Comparison of ENCODE assay signal across 2 cellular contexts in genomic region chr14:102914474-102915291, GRCh38.
TF ChIP-seq lines count a peak whose summit lies in the region.

No MANE protein-coding gene starts in this region.

TF ChIP-seq in HepG2, 621 proteins besides CTCF, POLR2A, EP300 and RAD21 (continues in another document):
- TF ChIP-seq ZFX (CRISPR knock-in tag; IDR thresholded peaks at IDR 0.05; ENCODE audit: low read depth) (peak; percentile 24; the same call in 1 of the 2 replicates), AHDC1 (CRISPR knock-in tag; IDR thresholded peaks at IDR 0.05; ENCODE audit: borderline replicate concordance) (no peak), ZNF687 (CRISPR knock-in tag; IDR thresholded peaks at IDR 0.05) (peak; percentile 44), ZNF574 (CRISPR knock-in tag; IDR thresholded peaks at IDR 0.05) (peak; percentile 61), POLR2G (IDR thresholded peaks at IDR 0.05; ENCODE audit: low read depth, low read length) (no peak), MAX (IDR thresholded peaks at IDR 0.05) (peak; percentile 32; the same call in 1 of the 2 replicates), CBX5 (CRISPR knock-in tag; IDR thresholded peaks at IDR 0.05; ENCODE audit: borderline replicate concordance) (no peak), HNF4A (CRISPR knock-in tag; IDR thresholded peaks at IDR 0.05) (peak; percentile 67)

TF ChIP-seq in SK-N-SH, 30 proteins besides CTCF, POLR2A, EP300 and RAD21:
- TF ChIP-seq FOXJ3 (CRISPR knock-in tag; IDR thresholded peaks at IDR 0.05) (no peak), USF2 (IDR thresholded peaks at IDR 0.05; ENCODE audit: borderline replicate concordance, low read depth, low read length) (no peak), FOXM1 (IDR thresholded peaks at IDR 0.05; ENCODE audit: low read depth) (no peak), RCOR1 (IDR thresholded peaks at IDR 0.05; ENCODE audit: low read length) (no peak), SMC3 (IDR thresholded peaks at IDR 0.05; ENCODE audit: low read depth, low read length) (no peak), FOSL2 (IDR thresholded peaks at IDR 0.05; ENCODE audit: borderline replicate concordance, low read depth) (no peak), CHD2 (IDR thresholded peaks at IDR 0.05; ENCODE audit: low read length, partially characterized antibody) (no peak), USF1 (IDR thresholded peaks at IDR 0.05; ENCODE audit: borderline replicate concordance, low read depth) (no peak), NRF1 (IDR thresholded peaks at IDR 0.05; ENCODE audit: low read depth, low read length) (no peak), GABPA (IDR thresholded peaks at IDR 0.05; ENCODE audit: low read depth) (no peak), YY1 (IDR thresholded peaks at IDR 0.05; ENCODE audit: low read depth) (no peak), EZH2phosphoT487 (IDR thresholded peaks at IDR 0.05; ENCODE audit: borderline replicate concordance, low read depth) (no peak), MXI1 (IDR thresholded peaks at IDR 0.05; ENCODE audit: low read depth, low read length) (no peak)
